1 cellular context compared by ENCODE assay signal in genomic region chr17:64497565-64498035, GRCh38.
TF ChIP-seq lines count a peak whose summit lies in the region.

No MANE protein-coding gene starts in this region.

TF ChIP-seq in K562, 482 proteins besides CTCF, POLR2A, EP300 and RAD21 (continued from another document):
- TF ChIP-seq POLR3G (IDR thresholded peaks at IDR 0.05; ENCODE audit: extremely low read depth, insufficient read length, insufficient replicate concordance) (no peak), RBM17 (IDR thresholded peaks at IDR 0.05; ENCODE audit: borderline replicate concordance, low read depth, low read length) (no peak), NCOA4 (IDR thresholded peaks at IDR 0.05; ENCODE audit: partially characterized antibody) (no peak), CREBBP (IDR thresholded peaks at IDR 0.05; ENCODE audit: low read depth, low read length) (no peak), JUNB (CRISPR knock-in tag; conservative IDR thresholded peaks at IDR 0.05) (no peak), ZC3H11A (IDR thresholded peaks at IDR 0.05; ENCODE audit: low read depth, low read length) (no peak), TRIM24 (IDR thresholded peaks at IDR 0.05) (no peak), POU5F1 (IDR thresholded peaks at IDR 0.05; ENCODE audit: borderline replicate concordance, low read depth, low read length, partially characterized antibody) (no peak), POLR2B (IDR thresholded peaks at IDR 0.05; ENCODE audit: low read depth, partially characterized antibody) (peak; percentile 45), CHD4 (IDR thresholded peaks at IDR 0.05; ENCODE audit: insufficient read depth, insufficient replicate concordance, low read depth, low read length, poor library complexity, severe bottlenecking) (no peak), EHMT2 (IDR thresholded peaks at IDR 0.05) (no peak), MXI1 (IDR thresholded peaks at IDR 0.05; ENCODE audit: low read depth, low read length) (no peak), GTF2B (IDR thresholded peaks at IDR 0.05; ENCODE audit: extremely low read depth, insufficient read length) (no peak), ARID1B (IDR thresholded peaks at IDR 0.05) (no peak), ZNF695 (CRISPR knock-in tag; IDR thresholded peaks at IDR 0.05) (no peak), RNF2 (IDR thresholded peaks at IDR 0.05) (no peak; the same call in 1 of the 2 replicates), PRPF4 (IDR thresholded peaks at IDR 0.05; ENCODE audit: insufficient read depth, low read depth, low read length, poor library complexity, severe bottlenecking) (no peak), ESRRB (CRISPR knock-in tag; IDR thresholded peaks at IDR 0.05; ENCODE audit: borderline replicate concordance) (no peak), RBFOX2 (IDR thresholded peaks at IDR 0.05; ENCODE audit: low read depth, low read length) (no peak), ZNF561 (CRISPR knock-in tag; conservative IDR thresholded peaks at IDR 0.05) (no peak), HDAC2 (IDR thresholded peaks at IDR 0.05) (no peak), BCLAF1 (IDR thresholded peaks at IDR 0.05; ENCODE audit: borderline replicate concordance in 1 of 2, control insufficient read depth in 1 of 2, low read depth in 2 of 2, low read length in 1 of 2) (0 out of 4 replicates have a peak, but pooled peaks of 1 of the 2 experiments have one; percentile 41), HIVEP1 (CRISPR knock-in tag; IDR thresholded peaks at IDR 0.05) (no peak)
